11 cellular contexts compared by ENCODE assay signal in the genomic region with DNA sequence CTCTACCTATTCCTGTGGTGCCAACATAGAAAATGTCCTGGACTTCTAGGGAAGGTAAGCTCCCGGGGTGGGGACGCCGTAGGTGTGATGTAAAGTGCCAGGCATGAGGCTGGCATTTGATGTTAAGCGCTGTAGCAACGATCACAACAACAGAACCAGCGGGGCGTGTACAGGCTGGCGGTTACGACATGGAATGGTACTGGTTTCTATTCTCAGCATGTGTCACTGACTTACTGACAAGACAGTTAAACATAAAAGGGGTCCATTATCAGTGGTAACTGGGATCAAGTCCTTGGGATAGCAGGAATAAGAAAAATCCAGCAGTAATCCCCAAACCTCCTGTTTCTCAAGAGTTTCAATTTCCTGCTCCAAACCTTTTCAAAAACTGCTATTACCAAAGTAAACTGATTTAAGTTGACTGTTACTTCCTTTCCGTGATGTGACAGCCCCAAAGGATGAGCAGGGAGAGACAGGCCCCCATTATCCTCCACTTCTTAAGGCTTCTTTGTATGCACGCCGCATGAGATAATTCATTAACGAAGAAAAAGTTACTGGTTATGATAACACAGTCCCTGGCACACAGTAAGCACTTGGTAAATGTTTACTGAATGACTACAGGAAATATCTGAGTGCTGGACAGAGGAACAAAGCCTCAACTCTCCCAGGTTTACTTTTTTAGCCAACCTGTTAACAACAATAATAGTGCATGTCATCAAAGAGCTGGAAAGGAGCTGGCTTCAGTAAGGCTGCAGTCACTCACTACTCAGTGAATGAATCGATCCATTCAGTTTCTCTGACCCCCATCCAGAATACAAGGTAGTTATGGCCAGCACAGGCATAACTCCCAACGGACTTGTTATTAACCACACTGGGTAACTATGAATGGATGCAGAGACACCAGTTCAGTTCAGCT. TPM values are rescaled to one million over a fixed set of nuclear protein-coding genes. Genes with fewer than 3 reads are reported as not detected.
DNase-seq lines count a peak whose midpoint lies in the region; ATAC-seq and TF ChIP-seq lines count a peak whose summit lies in the region.
"Had no signal": no experiment of that assay in that cellular context is flagged by ENCODE, and none has a peak within 500 bp of the region (broad histone marks: within the 10 kb centered on the region; RNA-seq: fewer than 3 reads in every experiment).

No MANE protein-coding gene starts in this region.

- H3K36me3 ChIP-seq in colonic mucosa, result no peaks in the 10 kb centered on the region
- H3K36me3 ChIP-seq in right lobe of liver, result no peaks in the 10 kb centered on the region

- H3K9ac ChIP-seq in colonic mucosa (ENCODE audit: low read depth in 2 of 2, low read length in 2 of 2), result peak overlapping the region in 1 of 2 donors; percentile 62

- H3K27ac Mint-ChIP-seq in activated CD4-positive, alpha-beta T cell treated with anti-CD3 and anti-CD28 coated beads for 36 hours, result no peak overlapping the region
- H3K27ac Mint-ChIP-seq in type B pancreatic cell, result peak overlapping the region; percentile 20

- CTCF ChIA-PET in activated CD4-positive, alpha-beta T cell treated with anti-CD3 and anti-CD28 coated beads for 36 hours (lab: Charles Lee), result interaction anchor here (0.5 kb wide), 1 partner anchor 77 kb away, joined by 6 read pairs; no protein-coding TSS in a partner anchor

- H3K9me3 Mint-ChIP-seq in activated CD4-positive, alpha-beta T cell treated with anti-CD3 and anti-CD28 coated beads for 36 hours (ENCODE audit: low read depth), result no peaks in the 10 kb centered on the region
- H3K9me3 Mint-ChIP-seq in type B pancreatic cell, result no peaks in the 10 kb centered on the region

- no peak for ATAC-seq in activated CD4-positive, alpha-beta T cell treated with anti-CD3 and anti-CD28 coated beads for 36 hours
- ATAC-seq in right lobe of liver (peak in 2 of 4 donors; percentile 64), HG03469 (IDR thresholded peaks at IDR 0.05; ENCODE audit: unreplicated experiment) (no peak)

- H3K27ac ChIP-seq in colonic mucosa (peak overlapping the region; percentile 52), right lobe of liver (peak overlapping the region; percentile 57 to 61 (median 57))

- peaks cover 16% of the 10 kb centered on the region for H3K4me1 Mint-ChIP-seq in activated CD4-positive, alpha-beta T cell treated with anti-CD3 and anti-CD28 coated beads for 36 hours
- H3K4me1 Mint-ChIP-seq in type B pancreatic cell (ENCODE audit: unreplicated experiment), result peaks cover 34% of the 10 kb centered on the region

- no peaks in the 10 kb centered on the region for H3K27me3 Mint-ChIP-seq in activated CD4-positive, alpha-beta T cell treated with anti-CD3 and anti-CD28 coated beads for 36 hours
- H3K27me3 Mint-ChIP-seq in type B pancreatic cell, result no peaks in the 10 kb centered on the region

- 55% methylated on average over 10 of the region's 15 CpGs for WGBS in right lobe of liver (ENCODE audit: insufficient coverage, low coverage, low lambda C conversion rate, missing lambda C conversion rate)

- DNase-seq in activated CD4-positive, alpha-beta T cell treated with anti-CD3 and anti-CD28 coated beads for 36 hours, result peak; percentile 22
- DNase-seq in activated CD4-positive, alpha-beta T cell treated with anti-CD3 and anti-CD28 coated beads, Interleukin-2, amount 50 U/mL, for 4 hours, result no peak
- DNase-seq in colonic mucosa (peak; percentile 69), right lobe of liver (peak in 2 of 3 donors; percentile 37 to 56), type B pancreatic cell (ENCODE audit: extremely low spot score, unreplicated experiment) (no peak), NCI-H2227 (lab: John Stamatoyannopoulos, UW; ENCODE audit: unreplicated experiment) (no peak), C1 segment of cervical spinal cord (lab: John Stamatoyannopoulos, UW) (no peak)
- DNase-seq: activated CD4-positive, alpha-beta T cell treated with anti-CD3 and anti-CD28 coated beads for 4 hours; aorta; OCI-M1 had no signal

- no peaks in the 10 kb centered on the region for H3K36me3 Mint-ChIP-seq in activated CD4-positive, alpha-beta T cell treated with anti-CD3 and anti-CD28 coated beads for 36 hours (ENCODE audit: low read depth)
- H3K36me3 Mint-ChIP-seq in type B pancreatic cell, result no peaks in the 10 kb centered on the region

- H3K27me3 ChIP-seq in colonic mucosa, result no peaks in the 10 kb centered on the region
- no peaks in the 10 kb centered on the region for H3K27me3 ChIP-seq in right lobe of liver

- H3K4me3 ChIP-seq in colonic mucosa, result no peak overlapping the region
- H3K4me3 ChIP-seq in right lobe of liver, result no peak overlapping the region

- no peak overlapping the region for H3K4me3 Mint-ChIP-seq in activated CD4-positive, alpha-beta T cell treated with anti-CD3 and anti-CD28 coated beads for 36 hours
- H3K4me3 Mint-ChIP-seq in type B pancreatic cell, result no peak overlapping the region

- intact Hi-C loops in activated CD4-positive, alpha-beta T cell treated with anti-CD3 and anti-CD28 coated beads for 36 hours (cut with DNase I, micrococcal nuclease), result no loop called here
- intact Hi-C loops in colonic mucosa (cut with DNase I) (no loop called here), right lobe of liver (cut with DNase I) (no loop called here)

- TF ChIP-seq CTCF in colonic mucosa (IDR thresholded peaks at IDR 0.05), result no peak
- TF ChIP-seq CTCF in right lobe of liver (IDR thresholded peaks at IDR 0.05), result no peak
- TF ChIP-seq CTCF in type B pancreatic cell (conservative IDR thresholded peaks at IDR 0.05), result no peak

- peaks cover 22% of the 10 kb centered on the region for H3K4me1 ChIP-seq in colonic mucosa
- H3K4me1 ChIP-seq in right lobe of liver, result peaks cover 0 to 41% (median 22%) of the 10 kb centered on the region in 4 donors

- no peak for TF ChIP-seq POLR2A in right lobe of liver (IDR thresholded peaks at IDR 0.05)

- POLR2A ChIA-PET in activated CD4-positive, alpha-beta T cell treated with anti-CD3 and anti-CD28 coated beads for 36 hours (lab: Charles Lee), result no interaction called here

- H3K9me3 ChIP-seq in colonic mucosa (no peaks in the 10 kb centered on the region), right lobe of liver (no peaks in the 10 kb centered on the region)

RNA-seq across cellular contexts. Expression of a gene that starts 58.6 kb away (rescaled TPM):
- total RNA-seq in activated CD4-positive, alpha-beta T cell treated with anti-CD3 and anti-CD28 coated beads for 36 hours, result 1 to 10 TPM; 4.2 to 4.5 TPM
- total RNA-seq in colonic mucosa (10 to 100 TPM in 1 of 2 donors, 1 to 10 TPM in 1; 8.4 to 16.0 TPM), right lobe of liver (10 to 100 TPM in 5 of 6 experiments, 1 to 10 TPM in 1; 9.0 to 32.3 (median 18.1) TPM), type B pancreatic cell (ENCODE audit: low replicate concordance) (22.2 and 33.5 TPM in 2 replicates)

Comparison
In these comparisons a context has a peak if more than half of its experiments do, and no peak if none do; other contexts are left out.
1. DNase-seq: peak in activated CD4-positive, alpha-beta T cell treated with anti-CD3 and anti-CD28 coated beads for 36 hours (single experiment), colonic mucosa (single experiment) and right lobe of liver (2 of 3); none in activated CD4-positive, alpha-beta T cell treated with anti-CD3 and anti-CD28 coated beads, Interleukin-2, amount 50 U/mL, for 4 hours (0 of 2), type B pancreatic cell (single experiment), NCI-H2227 (single experiment) and C1 segment of cervical spinal cord (0 of 14).